Comparison of ENCODE assay signal across 15 cellular contexts in genomic region chr1:31434101-31434871, GRCh38. TPM values are rescaled to one million over a fixed set of nuclear protein-coding genes. Genes with fewer than 3 reads are reported as not detected.
A peak's percentile ranks its signal among the peaks of the same experiment; 100 is the strongest.
DNase-seq lines count a peak whose midpoint lies in the region; ATAC-seq and TF ChIP-seq lines count a peak whose summit lies in the region.
"Had no signal": no experiment of that assay in that cellular context is flagged by ENCODE, and none has a peak within 500 bp of the region (broad histone marks: within the 10 kb centered on the region; RNA-seq: fewer than 3 reads in every experiment).

No MANE protein-coding gene starts in this region.

- no peak overlapping the region for H3K27ac Mint-ChIP-seq in Calu3 (ENCODE audit: unreplicated experiment)
- H3K27ac Mint-ChIP-seq in progenitor cell of endocrine pancreas: peak overlapping the region; percentile 90
- no peak overlapping the region for H3K27ac Mint-ChIP-seq in endothelial cell (ENCODE audit: unreplicated experiment)
- H3K27ac Mint-ChIP-seq: activated CD4-positive, alpha-beta T cell treated with anti-CD3 and anti-CD28 coated beads, Interleukin-2, amount 10 ng/mL, durations not matched to agents 24 days and 14 days; activated T-cell treated with anti-CD3 and anti-CD28 coated beads, Interleukin-2, amount 50 U/mL, for 24 hours had no signal

- in situ Hi-C loops in transverse colon (cut with MboI; ENCODE audit: low pct_ligation_motif_present in 1 of 4, low pct_unique_long_range_greater_than_20kb in 1 of 4, low sequenced_read_pairs in 3 of 4): no loop called here

- H3K36me3 ChIP-seq in transverse colon: no peaks in the 10 kb centered on the region
- H3K36me3 ChIP-seq: ovary had no signal

- no peak for TF ChIP-seq EP300 in transverse colon (IDR thresholded peaks at IDR 0.05; ENCODE audit: low read depth)

- no peak for ATAC-seq in HG02852 (IDR thresholded peaks at IDR 0.05; ENCODE audit: unreplicated experiment)
- ATAC-seq in activated CD4-positive, CD25-positive, alpha-beta regulatory T cell treated with anti-CD3 and anti-CD28 coated beads, Interleukin-2, amount 50 U/mL, for 24 hours: no peak

- 50 to 66% methylated on average over 2 to 21 of the region's 21 CpGs for WGBS in transverse colon (ENCODE audit: low coverage in 1 of 2), 2 donors

- no peaks in the 10 kb centered on the region for H3K9me3 Mint-ChIP-seq in Calu3 (ENCODE audit: low read depth, unreplicated experiment)
- no peaks in the 10 kb centered on the region for H3K9me3 Mint-ChIP-seq in progenitor cell of endocrine pancreas (ENCODE audit: low read depth)
- no peaks in the 10 kb centered on the region for H3K9me3 Mint-ChIP-seq in endothelial cell (ENCODE audit: unreplicated experiment)
- H3K9me3 Mint-ChIP-seq: activated CD4-positive, alpha-beta T cell treated with anti-CD3 and anti-CD28 coated beads, Interleukin-2, amount 10 ng/mL, durations not matched to agents 24 days and 14 days; activated T-cell treated with anti-CD3 and anti-CD28 coated beads, Interleukin-2, amount 50 U/mL, for 24 hours had no signal

- H3K9me3 ChIP-seq in transverse colon: no peaks in the 10 kb centered on the region
- H3K9me3 ChIP-seq: ovary had no signal

- TF ChIP-seq POLR2A in transverse colon (IDR thresholded peaks at IDR 0.05): no peak

- H3K4me1 Mint-ChIP-seq in Calu3 (ENCODE audit: low read depth, unreplicated experiment) (peaks cover 5% of the 10 kb centered on the region), progenitor cell of endocrine pancreas (ENCODE audit: low read depth) (no peaks in the 10 kb centered on the region), endothelial cell (ENCODE audit: unreplicated experiment) (no peaks in the 10 kb centered on the region)
- H3K4me1 Mint-ChIP-seq: activated CD4-positive, alpha-beta T cell treated with anti-CD3 and anti-CD28 coated beads, Interleukin-2, amount 10 ng/mL, durations not matched to agents 24 days and 14 days had no signal

- H3K36me3 Mint-ChIP-seq in Calu3 (ENCODE audit: insufficient read depth, unreplicated experiment) (peaks cover 16% of the 10 kb centered on the region), progenitor cell of endocrine pancreas (ENCODE audit: insufficient read depth) (peaks cover 11% of the 10 kb centered on the region), endothelial cell (ENCODE audit: low read depth, unreplicated experiment) (peaks cover 19% of the 10 kb centered on the region)

- H3K27ac ChIP-seq in transverse colon: no peak overlapping the region
- H3K27ac ChIP-seq: HL-60, ovary had no signal

- CTCF ChIA-PET in Calu3 (lab: Charles Lee): no interaction called here

- no peaks in the 10 kb centered on the region for H3K4me1 ChIP-seq in transverse colon

- TSS peak; percentile 74 for BruUV-seq in Calu3 (replicated peaks; lab: Mats Ljungman, UMichigan)

- intact Hi-C loops in Calu3 (cut with micrococcal nuclease; ENCODE audit: unreplicated experiment): no loop called here
- intact Hi-C loops in transverse colon (cut with DNase I; ENCODE audit: low total_unique reads): no loop called here

- H3K4me3 ChIP-seq in transverse colon: no peak overlapping the region
- H3K4me3 ChIP-seq: ovary had no signal

- H3K4me3 Mint-ChIP-seq in Calu3 (ENCODE audit: low read depth, unreplicated experiment): no peak overlapping the region
- no peak overlapping the region for H3K4me3 Mint-ChIP-seq in progenitor cell of endocrine pancreas (ENCODE audit: low read depth)
- H3K4me3 Mint-ChIP-seq in endothelial cell (ENCODE audit: unreplicated experiment): no peak overlapping the region
- H3K4me3 Mint-ChIP-seq: activated CD4-positive, alpha-beta T cell treated with anti-CD3 and anti-CD28 coated beads, Interleukin-2, amount 10 ng/mL, durations not matched to agents 24 days and 14 days; activated T-cell treated with anti-CD3 and anti-CD28 coated beads, Interleukin-2, amount 50 U/mL, for 24 hours had no signal

- DNase-seq in Calu3 (no peak), NCI-H524 treated with DMSO at 0.1 percent for 48 hours (lab: John Stamatoyannopoulos, UW) (peak; percentile 21), foreskin melanocyte (peak; percentile 46), progenitor cell of endocrine pancreas (ENCODE audit: low spot score, unreplicated experiment) (no peak), endothelial cell (ENCODE audit: low spot score) (no peak), transverse colon (no peak)
- DNase-seq: activated CD4-positive, alpha-beta T cell treated with anti-CD3 and anti-CD28 coated beads, Interleukin-2, amount 10 ng/mL, durations not matched to agents 24 days and 14 days; midbrain; ovary; SHP77 treated with DMSO at 0.1 percent for 48 hours; stimulated activated naive CD4-positive, alpha-beta T cell had no signal

- TF ChIP-seq CTCF in Calu3 (IDR thresholded peaks at IDR 0.05; ENCODE audit: unreplicated experiment) (no peak), progenitor cell of endocrine pancreas (IDR thresholded peaks at IDR 0.05; ENCODE audit: unreplicated experiment) (no peak), endothelial cell (IDR thresholded peaks at IDR 0.05; ENCODE audit: unreplicated experiment) (no peak), transverse colon (IDR thresholded peaks at IDR 0.05) (no peak)

- H3K27me3 ChIP-seq in transverse colon: no peaks in the 10 kb centered on the region
- H3K27me3 ChIP-seq: ovary had no signal

- H3K27me3 Mint-ChIP-seq in Calu3 (ENCODE audit: unreplicated experiment): no peaks in the 10 kb centered on the region
- H3K27me3 Mint-ChIP-seq in progenitor cell of endocrine pancreas: no peaks in the 10 kb centered on the region
- H3K27me3 Mint-ChIP-seq in endothelial cell (ENCODE audit: unreplicated experiment): peaks cover 12% of the 10 kb centered on the region
- H3K27me3 Mint-ChIP-seq: activated CD4-positive, alpha-beta T cell treated with anti-CD3 and anti-CD28 coated beads, Interleukin-2, amount 10 ng/mL, durations not matched to agents 24 days and 14 days; activated T-cell treated with anti-CD3 and anti-CD28 coated beads, Interleukin-2, amount 50 U/mL, for 24 hours had no signal

RNA-seq across cellular contexts. Expression of gene SERINC2, which starts 21.3 kb away (rescaled TPM):
- total RNA-seq in Calu3 (2022) (67.7 and 79.8 TPM in 2 replicates), progenitor cell of endocrine pancreas (58.8 and 65.7 TPM in 2 replicates), endothelial cell (ENCODE audit: unreplicated experiment) (23.6 TPM), transverse colon (100 to 1,000 TPM in 3 of 4 donors, 10 to 100 TPM in 1; 85.6 to 343 (median 250) TPM)
- total RNA-seq: activated CD4-positive, alpha-beta T cell treated with anti-CD3 and anti-CD28 coated beads, Interleukin-2, amount 10 ng/mL, durations not matched to agents 24 days and 14 days had no signal

Comparison
In these comparisons a context has a peak if more than half of its experiments do, and no peak if none do; other contexts are left out.
1. DNase-seq: peak in NCI-H524 treated with DMSO at 0.1 percent for 48 hours (single experiment) and foreskin melanocyte (single experiment); none in Calu3 (single experiment), progenitor cell of endocrine pancreas (single experiment), endothelial cell (single experiment) and transverse colon (single experiment).